In the genomic region with DNA sequence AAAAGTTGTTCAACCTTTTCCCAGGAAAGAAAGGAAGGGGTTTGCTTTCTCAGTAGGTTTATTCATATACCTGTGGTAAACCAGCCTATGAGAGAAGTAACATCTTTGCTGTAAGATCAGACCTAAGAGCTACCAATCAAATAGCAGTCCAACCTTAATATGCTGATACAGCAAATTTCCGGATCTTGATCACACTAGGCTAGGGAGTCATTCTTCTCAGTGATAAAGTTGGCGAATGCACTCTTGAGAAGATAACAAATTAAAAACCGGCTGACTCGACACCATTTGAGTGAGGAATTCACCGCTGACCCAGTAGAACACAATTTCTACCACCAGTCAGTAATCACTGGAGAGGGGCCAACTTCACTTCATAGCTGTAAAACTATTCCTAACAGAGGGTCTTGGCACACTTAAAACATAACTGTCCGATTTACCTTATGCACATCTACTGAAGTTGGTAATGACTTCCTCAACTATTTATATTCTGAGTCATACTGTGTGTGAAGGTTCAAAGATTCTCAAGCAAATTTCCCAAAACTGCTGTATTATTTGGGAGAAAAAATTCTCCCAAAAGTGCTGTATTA, we compare ENCODE assay signal across 1 cellular context.
TF ChIP-seq lines count a peak whose summit lies in the region.

No MANE protein-coding gene starts in this region.

TF ChIP-seq in A549, 52 proteins besides CTCF, POLR2A, EP300 and RAD21:
- TF ChIP-seq MYC (IDR thresholded peaks at IDR 0.05; ENCODE audit: borderline replicate concordance, low read length) (no peak), GATA3 (IDR thresholded peaks at IDR 0.05; ENCODE audit: borderline replicate concordance) (no peak), MAFK (IDR thresholded peaks at IDR 0.05; ENCODE audit: partially characterized antibody) (peak; percentile 97)
